22 cellular contexts compared by ENCODE assay signal in genomic region chr6:31110825-31111582, GRCh38. TPM values are rescaled to one million over a fixed set of nuclear protein-coding genes. Genes with fewer than 3 reads are reported as not detected.
DNase-seq lines count a peak whose midpoint lies in the region; ATAC-seq and TF ChIP-seq lines count a peak whose summit lies in the region.
"Had no signal": no experiment of that assay in that cellular context is flagged by ENCODE, and none has a peak within 500 bp of the region (broad histone marks: within the 10 kb centered on the region; RNA-seq: fewer than 3 reads in every experiment).

No MANE protein-coding gene starts in this region.

- no peak overlapping the region for H2BK120ac ChIP-seq in neuronal stem cell (ENCODE audit: low read depth, low read length)

- H3K18ac ChIP-seq in neuronal stem cell (ENCODE audit: low read length) = peak overlapping the region; percentile 68

- TF ChIP-seq CTCF in GM13976 (IDR thresholded peaks at IDR 0.05; ENCODE audit: borderline replicate concordance, control extremely low read depth, extremely low read depth, insufficient read depth, missing control alignments) (no peak), WERI-Rb-1 (IDR thresholded peaks at IDR 0.05; ENCODE audit: low read depth, low read length) (0 out of 2 replicates have a peak, but pooled peaks have one; percentile 29), endodermal cell (conservative IDR thresholded peaks at IDR 0.05) (peak; percentile 39), tibial artery (IDR thresholded peaks at IDR 0.05) (no peak)

- peaks cover 17% of the 10 kb centered on the region for H3K27me3 Mint-ChIP-seq in endodermal cell (ENCODE audit: insufficient read depth)

- H3K4me3 ChIP-seq in WERI-Rb-1 (ENCODE audit: low read depth, low read length) (no peak overlapping the region), endodermal cell (ENCODE audit: low read length) (no peak overlapping the region), neuronal stem cell (ENCODE audit: low read length in 2 of 2) (no peak overlapping the region), tibial artery (no peak overlapping the region)
- H3K4me3 ChIP-seq: SJCRH30 had no signal

- no peak overlapping the region for H3K4me3 Mint-ChIP-seq in endodermal cell
- H3K4me3 Mint-ChIP-seq: CD8-positive, alpha-beta T cell; HFFc6 had no signal

- H3K27ac ChIP-seq in WERI-Rb-1 (no peak overlapping the region), endodermal cell (ENCODE audit: low read depth, low read length) (no peak overlapping the region), neuronal stem cell (replicated peaks; ENCODE audit: low read length) (no peak overlapping the region), tibial artery (no peak overlapping the region)
- H3K27ac ChIP-seq: HL-60 had no signal

- no peak overlapping the region for H3K4ac ChIP-seq in neuronal stem cell (ENCODE audit: low read length)

- intact Hi-C loops in tibial artery (cut with DNase I; ENCODE audit: low total_unique reads) = no loop called here

- no peak overlapping the region for H4K91ac ChIP-seq in neuronal stem cell (ENCODE audit: low read depth, low read length, poor library complexity)

- H3K14ac ChIP-seq in neuronal stem cell (ENCODE audit: low read length) = no peak overlapping the region

- H2AFZ ChIP-seq in neuronal stem cell (ENCODE audit: low read length) = no peak overlapping the region

- no peak for ATAC-seq in HG02973 (IDR thresholded peaks at IDR 0.05; ENCODE audit: unreplicated experiment)
- ATAC-seq: CD8-positive, alpha-beta T cell had no signal

- H2BK15ac ChIP-seq in neuronal stem cell (ENCODE audit: low read length) = no peak overlapping the region

- no peaks in the 10 kb centered on the region for H3K9me3 ChIP-seq in WERI-Rb-1 (ENCODE audit: severe bottlenecking)
- H3K9me3 ChIP-seq in endodermal cell (ENCODE audit: control insufficient read depth, low read length) = no peaks in the 10 kb centered on the region
- peaks cover 0 to 2% of the 10 kb centered on the region in 2 donors for H3K9me3 ChIP-seq in neuronal stem cell (replicated peaks in 1 of 2; ENCODE audit: control insufficient read depth in 2 of 2, insufficient read depth in 1 of 2, low read depth in 1 of 2, low read length in 2 of 2)
- no peaks in the 10 kb centered on the region for H3K9me3 ChIP-seq in tibial artery
- H3K9me3 ChIP-seq: SJCRH30 had no signal

- H3K9me3 Mint-ChIP-seq in endodermal cell = no peaks in the 10 kb centered on the region
- H3K9me3 Mint-ChIP-seq: CD8-positive, alpha-beta T cell; HFFc6 had no signal

- no peak overlapping the region for H3K27ac Mint-ChIP-seq in endodermal cell
- H3K27ac Mint-ChIP-seq: CD8-positive, alpha-beta T cell; HFFc6 had no signal

- WGBS in endodermal cell (ENCODE audit: insufficient coverage in 1 of 2, insufficient read length in 1 of 2), 2 experiments = 74 to 92% methylated on average over 5 to 11 of the region's 11 CpGs
- no CpG with 5 or more reads among the region's 11 CpGs for whole genome bisulfite sequencing in neuronal stem cell (ENCODE audit: extremely low coverage in 2 of 2, insufficient read length in 2 of 2, insufficient replicate concordance in 1 of 2), 2 donors

- H3K4me2 ChIP-seq in neuronal stem cell (ENCODE audit: insufficient read depth, low read length, poor library complexity, severe bottlenecking) = no peak overlapping the region

- H2BK12ac ChIP-seq in neuronal stem cell (ENCODE audit: low read length) = no peak overlapping the region

- no peak overlapping the region for H3K9ac ChIP-seq in endodermal cell (ENCODE audit: extremely low read depth, low read length, poor library complexity, severe bottlenecking)
- H3K9ac ChIP-seq in neuronal stem cell (ENCODE audit: low read depth, low read length, poor library complexity) = no peak overlapping the region

- H3K36me3 ChIP-seq in WERI-Rb-1 (no peaks in the 10 kb centered on the region), endodermal cell (ENCODE audit: control insufficient read depth, insufficient read depth, low read length) (no peaks in the 10 kb centered on the region), neuronal stem cell (replicated peaks in 1 of 2; ENCODE audit: control insufficient read depth in 2 of 2, insufficient read depth in 2 of 2, low read length in 2 of 2) (no peaks in the 10 kb centered on the region), tibial artery (no peaks in the 10 kb centered on the region)
- H3K36me3 ChIP-seq: SJCRH30 had no signal

- H3K23ac ChIP-seq in neuronal stem cell (ENCODE audit: low read depth, low read length, poor library complexity) = no peak overlapping the region

- no peak overlapping the region for H4K8ac ChIP-seq in neuronal stem cell (ENCODE audit: low read depth, low read length)

- in situ Hi-C loops in GM13976 (cut with MboI; ENCODE audit: low sequenced_read_pairs, unreplicated experiment) = no loop called here

- H3K79me1 ChIP-seq in neuronal stem cell (ENCODE audit: low read depth, low read length) = no peaks in the 10 kb centered on the region

- peaks cover 30% of the 10 kb centered on the region for H3K4me1 Mint-ChIP-seq in endodermal cell

- no peak overlapping the region for H2BK5ac ChIP-seq in neuronal stem cell (ENCODE audit: low read length)

- peaks cover 9% of the 10 kb centered on the region for H3K4me1 ChIP-seq in endodermal cell (ENCODE audit: control insufficient read depth, insufficient read depth, low read length)
- peaks cover 0 to 15% of the 10 kb centered on the region in 2 donors for H3K4me1 ChIP-seq in neuronal stem cell (ENCODE audit: control insufficient read depth in 2 of 2, insufficient read depth in 1 of 2, low read depth in 1 of 2, low read length in 2 of 2)
- H3K4me1 ChIP-seq in tibial artery = peaks cover 0 to 26% (median 18%) of the 10 kb centered on the region in 4 donors

- peaks cover 5% of the 10 kb centered on the region for H3K27me3 ChIP-seq in WERI-Rb-1 (ENCODE audit: insufficient read depth, low read depth, severe bottlenecking)
- no peaks in the 10 kb centered on the region for H3K27me3 ChIP-seq in endodermal cell (ENCODE audit: control insufficient read depth, insufficient read depth, low read length, poor library complexity, severe bottlenecking)
- peaks cover 0 to 56% (median 0%) of the 10 kb centered on the region in 3 experiments for H3K27me3 ChIP-seq in neuronal stem cell (ENCODE audit: control insufficient read depth in 3 of 3, insufficient read depth in 3 of 3, low read depth in 1 of 3, low read length in 3 of 3)
- H3K27me3 ChIP-seq in tibial artery = peaks cover 0 to 7% of the 10 kb centered on the region in 2 donors
- H3K27me3 ChIP-seq: SJCRH30 had no signal

- no peak overlapping the region for H2AK5ac ChIP-seq in neuronal stem cell (ENCODE audit: low read depth, low read length)

- no peaks in the 10 kb centered on the region for H3K36me3 Mint-ChIP-seq in endodermal cell (ENCODE audit: low read depth)
- H3K36me3 Mint-ChIP-seq: CD8-positive, alpha-beta T cell had no signal

- peak; percentile 6 for DNase-seq in GM13976 (ENCODE audit: low spot score)
- peak; percentile 74 for DNase-seq in WERI-Rb-1
- DNase-seq in endodermal cell = peak; percentile 81
- DNase-seq in neuronal stem cell (ENCODE audit: low spot score) = no peak
- DNase-seq in NCI-H1417 treated with DMSO at 0.1 percent for 48 hours (lab: John Stamatoyannopoulos, UW) = no peak
- no peak for DNase-seq in tibial artery
- DNase-seq: 8988T; Calu3; CD8-positive, alpha-beta T cell; HFFc6; KG1; NCI-H1092 treated with DMSO at 0.1 percent for 48 hours; NCI-H146; NCI-H2029; NCI-H226; NCI-H774; SJCRH30 had no signal

RNA-seq across cellular contexts. Expression of gene C6orf15, which starts 1.4 kb away (rescaled TPM):
- not detected for total RNA-seq in endodermal cell
- polyA plus RNA-seq in endodermal cell (2013, experiment 1 of 2) = not detected
- polyA plus RNA-seq in endodermal cell (2013, experiment 2 of 2) = not detected
- polyA plus RNA-seq in neuronal stem cell (2013, experiment 1 of 2) = not detected
- polyA plus RNA-seq in neuronal stem cell (2013, experiment 2 of 2) = not detected
- total RNA-seq: Calu3; CD8-positive, alpha-beta T cell; Daoy; HFFc6; OCI-LY7 had no signal

RNA-seq across cellular contexts. Expression of gene PSORS1C1, which starts 3.6 kb away (rescaled TPM):
- total RNA-seq in endodermal cell = 1 to 10 TPM; 1.1 to 1.2 TPM
- polyA plus RNA-seq in endodermal cell (2013, experiment 1 of 2) = not detected
- not detected for polyA plus RNA-seq in endodermal cell (2013, experiment 2 of 2)
- polyA plus RNA-seq in neuronal stem cell (2013, experiment 1 of 2) = not detected
- not detected for polyA plus RNA-seq in neuronal stem cell (2013, experiment 2 of 2)
- total RNA-seq: CD8-positive, alpha-beta T cell; OCI-LY7 had no signal

RNA-seq across cellular contexts. Expression of gene CDSN, which starts 9.2 kb away (rescaled TPM):
- total RNA-seq in endodermal cell = not detected
- not detected for polyA plus RNA-seq in endodermal cell (2013, experiment 1 of 2)
- polyA plus RNA-seq in endodermal cell (2013, experiment 2 of 2) = not detected
- not detected for polyA plus RNA-seq in neuronal stem cell (2013, experiment 1 of 2)
- not detected for polyA plus RNA-seq in neuronal stem cell (2013, experiment 2 of 2)
- total RNA-seq: CD8-positive, alpha-beta T cell; Daoy; HFFc6; OCI-LY7 had no signal

RNA-seq across cellular contexts. Expression of gene PSORS1C2, which starts 27.9 kb away (rescaled TPM):
- total RNA-seq in endodermal cell = not detected
- polyA plus RNA-seq in endodermal cell (2013, experiment 1 of 2) = not detected
- polyA plus RNA-seq in endodermal cell (2013, experiment 2 of 2) = not detected
- 0.04 TPM for polyA plus RNA-seq in neuronal stem cell (2013, experiment 1 of 2)
- polyA plus RNA-seq in neuronal stem cell (2013, experiment 2 of 2) = 0.03 TPM
- total RNA-seq: Calu3; CD8-positive, alpha-beta T cell; Daoy; HFFc6; HT-29; OCI-LY7; SJCRH30 had no signal

RNA-seq across cellular contexts. Expression of gene CCHCR1, which starts 46.6 kb away (rescaled TPM):
- 10 to 100 TPM; 56.5 to 73.6 TPM for total RNA-seq in endodermal cell
- 31.6 TPM for polyA plus RNA-seq in endodermal cell (2013, experiment 1 of 2)
- polyA plus RNA-seq in endodermal cell (2013, experiment 2 of 2) = 31.4 TPM
- polyA plus RNA-seq in neuronal stem cell (2013, experiment 1 of 2) = 23.5 TPM
- polyA plus RNA-seq in neuronal stem cell (2013, experiment 2 of 2) = 21.1 TPM

Comparison
In these comparisons a context has a peak if more than half of its experiments do, and no peak if none do; other contexts are left out.
1. DNase-seq: peak in GM13976 (single experiment), WERI-Rb-1 (single experiment) and endodermal cell (single experiment); none in neuronal stem cell (single experiment), NCI-H1417 treated with DMSO at 0.1 percent for 48 hours (single experiment) and tibial artery (0 of 2).
2. CTCF ChIP-seq: peak in WERI-Rb-1 (single experiment) and endodermal cell (single experiment); none in GM13976 (single experiment) and tibial artery (0 of 2).